Comparison of ENCODE assay signal across 2 cellular contexts in the genomic region with DNA sequence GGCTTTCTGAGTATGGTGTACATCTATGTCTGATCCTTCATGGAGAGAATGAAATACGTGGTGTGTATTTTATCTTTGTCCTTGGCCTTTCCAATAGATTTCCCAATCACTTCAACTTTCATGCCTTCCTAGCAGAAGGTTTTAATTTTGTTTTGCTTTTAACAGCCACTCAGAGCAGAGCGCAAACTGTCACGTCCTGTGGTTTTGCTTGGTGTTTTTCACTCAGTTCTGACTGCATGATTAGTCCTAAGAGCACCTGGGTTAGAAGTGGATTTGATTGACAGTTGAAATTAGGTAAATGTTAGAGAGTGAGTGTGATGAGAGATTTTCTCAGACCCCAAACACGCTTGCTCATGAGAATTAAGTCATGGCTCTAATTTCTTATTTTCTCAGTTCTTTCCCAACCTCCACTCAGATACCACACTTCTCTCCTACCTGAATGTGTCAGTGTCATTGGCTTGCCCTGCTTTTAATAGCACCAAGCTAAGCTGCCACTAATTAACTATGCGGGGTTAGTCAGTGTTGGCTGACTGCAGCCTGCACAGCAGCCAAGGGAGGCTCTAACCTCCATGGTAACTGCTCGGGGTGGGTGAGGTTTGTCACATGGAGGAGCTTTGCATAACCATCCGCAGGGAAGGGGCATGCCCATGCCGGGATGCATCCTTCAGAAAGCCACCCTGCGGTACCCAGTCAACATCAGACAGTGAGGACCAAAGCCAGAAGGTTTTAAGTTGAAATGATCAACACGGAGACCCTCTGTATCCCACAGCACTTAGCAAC.
TF ChIP-seq lines count a peak whose summit lies in the region.

No MANE protein-coding gene starts in this region.

TF ChIP-seq in SK-N-SH treated with all-trans-retinoic acid at 6 μM for 48 hours, 23 proteins besides CTCF, POLR2A, EP300 and RAD21 (continued from another document):
- TF ChIP-seq, protein P1, sequence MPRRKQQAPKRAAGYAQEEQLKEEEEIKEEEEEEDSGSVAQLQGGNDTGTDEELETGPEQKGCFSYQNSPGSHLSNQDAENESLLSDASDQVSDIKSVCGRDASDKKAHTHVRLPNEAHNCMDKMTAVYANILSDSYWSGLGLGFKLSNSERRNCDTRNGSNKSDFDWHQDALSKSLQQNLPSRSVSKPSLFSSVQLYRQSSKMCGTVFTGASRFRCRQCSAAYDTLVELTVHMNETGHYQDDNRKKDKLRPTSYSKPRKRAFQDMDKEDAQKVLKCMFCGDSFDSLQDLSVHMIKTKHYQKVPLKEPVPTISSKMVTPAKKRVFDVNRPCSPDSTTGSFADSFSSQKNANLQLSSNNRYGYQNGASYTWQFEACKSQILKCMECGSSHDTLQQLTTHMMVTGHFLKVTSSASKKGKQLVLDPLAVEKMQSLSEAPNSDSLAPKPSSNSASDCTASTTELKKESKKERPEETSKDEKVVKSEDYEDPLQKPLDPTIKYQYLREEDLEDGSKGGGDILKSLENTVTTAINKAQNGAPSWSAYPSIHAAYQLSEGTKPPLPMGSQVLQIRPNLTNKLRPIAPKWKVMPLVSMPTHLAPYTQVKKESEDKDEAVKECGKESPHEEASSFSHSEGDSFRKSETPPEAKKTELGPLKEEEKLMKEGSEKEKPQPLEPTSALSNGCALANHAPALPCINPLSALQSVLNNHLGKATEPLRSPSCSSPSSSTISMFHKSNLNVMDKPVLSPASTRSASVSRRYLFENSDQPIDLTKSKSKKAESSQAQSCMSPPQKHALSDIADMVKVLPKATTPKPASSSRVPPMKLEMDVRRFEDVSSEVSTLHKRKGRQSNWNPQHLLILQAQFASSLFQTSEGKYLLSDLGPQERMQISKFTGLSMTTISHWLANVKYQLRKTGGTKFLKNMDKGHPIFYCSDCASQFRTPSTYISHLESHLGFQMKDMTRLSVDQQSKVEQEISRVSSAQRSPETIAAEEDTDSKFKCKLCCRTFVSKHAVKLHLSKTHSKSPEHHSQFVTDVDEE (CRISPR knock-in tag; IDR thresholded peaks at IDR 0.05) = no peak
- no peak for TF ChIP-seq TOX (CRISPR knock-in tag; IDR thresholded peaks at IDR 0.05; ENCODE audit: borderline replicate concordance)
- TF ChIP-seq, protein P2, sequence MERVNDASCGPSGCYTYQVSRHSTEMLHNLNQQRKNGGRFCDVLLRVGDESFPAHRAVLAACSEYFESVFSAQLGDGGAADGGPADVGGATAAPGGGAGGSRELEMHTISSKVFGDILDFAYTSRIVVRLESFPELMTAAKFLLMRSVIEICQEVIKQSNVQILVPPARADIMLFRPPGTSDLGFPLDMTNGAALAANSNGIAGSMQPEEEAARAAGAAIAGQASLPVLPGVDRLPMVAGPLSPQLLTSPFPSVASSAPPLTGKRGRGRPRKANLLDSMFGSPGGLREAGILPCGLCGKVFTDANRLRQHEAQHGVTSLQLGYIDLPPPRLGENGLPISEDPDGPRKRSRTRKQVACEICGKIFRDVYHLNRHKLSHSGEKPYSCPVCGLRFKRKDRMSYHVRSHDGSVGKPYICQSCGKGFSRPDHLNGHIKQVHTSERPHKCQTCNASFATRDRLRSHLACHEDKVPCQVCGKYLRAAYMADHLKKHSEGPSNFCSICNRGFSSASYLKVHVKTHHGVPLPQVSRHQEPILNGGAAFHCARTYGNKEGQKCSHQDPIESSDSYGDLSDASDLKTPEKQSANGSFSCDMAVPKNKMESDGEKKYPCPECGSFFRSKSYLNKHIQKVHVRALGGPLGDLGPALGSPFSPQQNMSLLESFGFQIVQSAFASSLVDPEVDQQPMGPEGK (CRISPR knock-in tag; IDR thresholded peaks at IDR 0.05; ENCODE audit: borderline replicate concordance) = no peak
- no peak for TF ChIP-seq ARNTL (CRISPR knock-in tag; IDR thresholded peaks at IDR 0.05; ENCODE audit: borderline replicate concordance, low read depth)
- no peak for TF ChIP-seq TCF4 (CRISPR knock-in tag; IDR thresholded peaks at IDR 0.05; ENCODE audit: borderline replicate concordance)
- TF ChIP-seq GLIS3 (CRISPR knock-in tag; IDR thresholded peaks at IDR 0.05) = no peak
- TF ChIP-seq ZC3H10 (CRISPR knock-in tag; IDR thresholded peaks at IDR 0.05) = no peak
- no peak for TF ChIP-seq POU6F1 (CRISPR knock-in tag; IDR thresholded peaks at IDR 0.05; ENCODE audit: borderline replicate concordance, low read depth)
- TF ChIP-seq BACH2 (CRISPR knock-in tag; IDR thresholded peaks at IDR 0.05; ENCODE audit: borderline replicate concordance) = no peak

TF ChIP-seq in SK-N-SH, 30 proteins besides CTCF, POLR2A, EP300 and RAD21 (continued from another document):
- TF ChIP-seq FOXJ3 (CRISPR knock-in tag; IDR thresholded peaks at IDR 0.05) (no peak), EZH2phosphoT487 (IDR thresholded peaks at IDR 0.05; ENCODE audit: borderline replicate concordance, low read depth) (no peak), FOSL2 (IDR thresholded peaks at IDR 0.05; ENCODE audit: borderline replicate concordance, low read depth) (no peak), PBX3 (IDR thresholded peaks at IDR 0.05) (no peak)
- TF ChIP-seq, protein P3, sequence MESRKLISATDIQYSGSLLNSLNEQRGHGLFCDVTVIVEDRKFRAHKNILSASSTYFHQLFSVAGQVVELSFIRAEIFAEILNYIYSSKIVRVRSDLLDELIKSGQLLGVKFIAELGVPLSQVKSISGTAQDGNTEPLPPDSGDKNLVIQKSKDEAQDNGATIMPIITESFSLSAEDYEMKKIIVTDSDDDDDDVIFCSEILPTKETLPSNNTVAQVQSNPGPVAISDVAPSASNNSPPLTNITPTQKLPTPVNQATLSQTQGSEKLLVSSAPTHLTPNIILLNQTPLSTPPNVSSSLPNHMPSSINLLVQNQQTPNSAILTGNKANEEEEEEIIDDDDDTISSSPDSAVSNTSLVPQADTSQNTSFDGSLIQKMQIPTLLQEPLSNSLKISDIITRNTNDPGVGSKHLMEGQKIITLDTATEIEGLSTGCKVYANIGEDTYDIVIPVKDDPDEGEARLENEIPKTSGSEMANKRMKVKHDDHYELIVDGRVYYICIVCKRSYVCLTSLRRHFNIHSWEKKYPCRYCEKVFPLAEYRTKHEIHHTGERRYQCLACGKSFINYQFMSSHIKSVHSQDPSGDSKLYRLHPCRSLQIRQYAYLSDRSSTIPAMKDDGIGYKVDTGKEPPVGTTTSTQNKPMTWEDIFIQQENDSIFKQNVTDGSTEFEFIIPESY (IDR thresholded peaks at IDR 0.05; ENCODE audit: borderline replicate concordance, low read depth) = no peak
TF ChIP-seq in SK-N-SH: peak in this region for 0.
